Comparison of ENCODE assay signal across 19 cellular contexts in the genomic region with DNA sequence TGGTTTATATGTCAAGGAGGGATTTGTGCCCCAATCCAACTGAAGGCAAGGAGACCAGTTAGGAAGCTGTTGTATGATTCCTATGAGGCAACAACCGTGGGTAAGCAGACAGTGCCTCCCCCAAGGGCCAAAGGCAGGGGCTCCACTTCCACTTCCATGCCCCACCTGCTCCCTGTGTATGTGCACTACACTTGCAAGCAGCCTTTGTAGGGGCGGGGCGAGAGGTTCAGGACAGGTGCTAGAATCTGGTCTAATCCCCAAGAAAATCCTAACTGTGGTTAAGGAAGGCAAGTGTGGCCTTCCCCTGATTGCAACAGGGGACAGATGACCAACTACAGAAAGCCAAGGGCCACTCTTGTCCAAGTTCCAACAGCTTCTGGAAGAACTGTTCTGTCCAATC. TPM values are rescaled to one million over a fixed set of nuclear protein-coding genes. Genes with fewer than 3 reads are reported as not detected.
DNase-seq lines count a peak whose midpoint lies in the region; ATAC-seq, FAIRE-seq and TF ChIP-seq lines count a peak whose summit lies in the region.
"Had no signal": no experiment of that assay in that cellular context is flagged by ENCODE, and none has a peak within 500 bp of the region (broad histone marks: within the 10 kb centered on the region; RNA-seq: fewer than 3 reads in every experiment).

No MANE protein-coding gene starts in this region.

- H3K9me3 Mint-ChIP-seq in activated naive CD4-positive, alpha-beta T cell treated with anti-CD3 and anti-CD28 coated beads, Interleukin-2, amount 50 U/mL, for 72 hours: no peaks in the 10 kb centered on the region

- H3K36me3 ChIP-seq in OCI-LY1 (ENCODE audit: insufficient read depth, low read length) (no peaks in the 10 kb centered on the region), keratinocyte (ENCODE audit: control insufficient read depth in 2 of 2, extremely low read depth in 1 of 2, insufficient read depth in 2 of 2, low read length in 2 of 2) (peaks cover 17 to 28% of the 10 kb centered on the region in 2 experiments), smooth muscle cell (ENCODE audit: low read depth) (no peaks in the 10 kb centered on the region)
- H3K36me3 ChIP-seq: uterus had no signal

- no peaks in the 10 kb centered on the region for H3K27me3 ChIP-seq in OCI-LY1 (ENCODE audit: insufficient read depth, low read length)
- H3K27me3 ChIP-seq in keratinocyte (ENCODE audit: control insufficient read depth, extremely low read depth, insufficient read depth, low read length): no peaks in the 10 kb centered on the region
- no peaks in the 10 kb centered on the region for H3K27me3 ChIP-seq in smooth muscle cell (ENCODE audit: low read depth)
- H3K27me3 ChIP-seq: dorsolateral prefrontal cortex, pancreas, uterus had no signal

- H3K9ac ChIP-seq in OCI-LY1 (ENCODE audit: low read length): no peak overlapping the region
- no peak overlapping the region for H3K9ac ChIP-seq in keratinocyte (ENCODE audit: control insufficient read depth, extremely low read depth, insufficient read depth, low read length)
- no peak overlapping the region for H3K9ac ChIP-seq in smooth muscle cell (ENCODE audit: low read depth)

- H3K4me3 ChIP-seq in OCI-LY1 (ENCODE audit: low read depth, low read length, poor library complexity, severe bottlenecking) (no peak overlapping the region), keratinocyte (ENCODE audit: control insufficient read depth in 2 of 3, extremely low read depth in 1 of 3, insufficient read depth in 2 of 3, low read depth in 1 of 3, low read length in 3 of 3) (no peak overlapping the region), smooth muscle cell (no peak overlapping the region)
- H3K4me3 ChIP-seq: dorsolateral prefrontal cortex, pancreas, uterus had no signal

- H3K9me2 ChIP-seq in OCI-LY1 (ENCODE audit: low read depth, low read length): no peaks in the 10 kb centered on the region

- no peak for ATAC-seq in activated naive CD4-positive, alpha-beta T cell treated with anti-CD3 and anti-CD28 coated beads, Interleukin-2, amount 50 U/mL, for 72 hours

- FAIRE-seq in keratinocyte (lab: Jason Lieb, UNC) (no peak), GM19239 (lab: Jason Lieb, UNC) (no peak)
- FAIRE-seq: G401.6, pancreas had no signal

- H3K9me3 ChIP-seq in OCI-LY1 (ENCODE audit: low read length): no peaks in the 10 kb centered on the region
- no peaks in the 10 kb centered on the region for H3K9me3 ChIP-seq in keratinocyte (ENCODE audit: control insufficient read depth, low read depth, low read length)
- H3K9me3 ChIP-seq in smooth muscle cell (replicated peaks; ENCODE audit: low read depth): no peaks in the 10 kb centered on the region
- H3K9me3 ChIP-seq: pancreas, uterus had no signal

- H3K27ac ChIP-seq in OCI-LY1 (ENCODE audit: low read depth, low read length, poor library complexity, severe bottlenecking): peak overlapping the region; percentile 15
- peak overlapping the region; percentile 19 for H3K27ac ChIP-seq in keratinocyte (ENCODE audit: control insufficient read depth, insufficient read depth, low read length)
- H3K27ac ChIP-seq in smooth muscle cell (ENCODE audit: low read depth): peak overlapping the region; percentile 67
- H3K27ac ChIP-seq: pancreas had no signal

- TF ChIP-seq CTCF in OCI-LY1 (IDR thresholded peaks at IDR 0.05; ENCODE audit: low read length) (no peak), keratinocyte (optimal IDR thresholded peaks at IDR 0.05 in 1 of 3, IDR thresholded peaks at IDR 0.05 in 1 of 3, conservative IDR thresholded peaks at IDR 0.05 in 1 of 3; ENCODE audit: extremely low read depth in 1 of 3, insufficient read depth in 2 of 3, low read length in 3 of 3) (no peak), smooth muscle cell (IDR thresholded peaks at IDR 0.05; ENCODE audit: borderline replicate concordance, insufficient read depth, poor library complexity, severe bottlenecking) (no peak)

- H3K4me2 ChIP-seq in OCI-LY1 (ENCODE audit: low read length) (no peak overlapping the region), keratinocyte (ENCODE audit: control insufficient read depth, extremely low read depth, insufficient read depth, low read depth, low read length) (peak overlapping the region; percentile 23), smooth muscle cell (peak overlapping the region; percentile 62)

- no peak for DNase-seq in activated naive CD4-positive, alpha-beta T cell treated with anti-CD3 and anti-CD28 coated beads, Interleukin-2, amount 50 U/mL, for 72 hours (ENCODE audit: low spot score in 2 of 2)
- no peak for DNase-seq in activated naive CD4-positive, alpha-beta T cell (lab: John Stamatoyannopoulos, UW)
- no peak for DNase-seq in keratinocyte (ENCODE audit: low read depth, low spot score)
- DNase-seq in smooth muscle cell (lab: John Stamatoyannopoulos, UW; ENCODE audit: unreplicated experiment): no peak
- no peak for DNase-seq in COLO668 (lab: John Stamatoyannopoulos, UW; ENCODE audit: unreplicated experiment)
- no peak for DNase-seq in GM19239 (ENCODE audit: insufficient read length, low spot score)
- DNase-seq in putamen (ENCODE audit: low spot score): no peak
- DNase-seq: activated CD4-positive, CD25-positive, alpha-beta regulatory T cell; activated naive CD4-positive, alpha-beta T cell treated with Interleukin-2 at 50 U/mL for 16 hours; islet precursor cell; NCI-H1694; pancreas; SHP77; stimulated activated CD4-positive, alpha-beta T cell treated with anti-CD3 and anti-CD28 coated beads, Interleukin-12 subunit alpha, Interleukin-12 subunit beta, amount 100 ng/mL, for 4 hours; T-helper 1 cell; uterus had no signal

- 79% methylated on average over 3 of the region's 3 CpGs for WGBS in smooth muscle cell (ENCODE audit: low lambda C conversion rate)

- no peak overlapping the region for H2AFZ ChIP-seq in OCI-LY1 (ENCODE audit: low read length)
- no peak overlapping the region for H2AFZ ChIP-seq in keratinocyte (ENCODE audit: control insufficient read depth, low read length)
- no peak overlapping the region for H2AFZ ChIP-seq in smooth muscle cell (ENCODE audit: low read depth)

- H3F3A ChIP-seq in OCI-LY1 (ENCODE audit: insufficient read depth, low read length) (no peaks in the 10 kb centered on the region), smooth muscle cell (ENCODE audit: low read depth) (peaks cover 7% of the 10 kb centered on the region)

- H3K36me3 Mint-ChIP-seq in activated naive CD4-positive, alpha-beta T cell treated with anti-CD3 and anti-CD28 coated beads, Interleukin-2, amount 50 U/mL, for 72 hours: peaks cover 7 to 29% of the 10 kb centered on the region in 2 donors

- dilution Hi-C loops in keratinocyte (cut with MboI; ENCODE audit: extremely low pct_ligation_motif_present, low sequenced_read_pairs): no loop called here

- peaks cover 3% of the 10 kb centered on the region for H3K9me1 ChIP-seq in keratinocyte (ENCODE audit: control insufficient read depth, extremely low read depth, insufficient read depth, low read length)

- peak overlapping the region; percentile 16 to 41 for H3K27ac Mint-ChIP-seq in activated naive CD4-positive, alpha-beta T cell treated with anti-CD3 and anti-CD28 coated beads, Interleukin-2, amount 50 U/mL, for 72 hours

- no peaks in the 10 kb centered on the region for H3K79me2 ChIP-seq in OCI-LY1 (ENCODE audit: insufficient read depth, low read length)
- peaks cover 54% of the 10 kb centered on the region for H3K79me2 ChIP-seq in keratinocyte (ENCODE audit: control insufficient read depth, insufficient read depth, low read length)
- peaks cover 41% of the 10 kb centered on the region for H3K79me2 ChIP-seq in smooth muscle cell (ENCODE audit: low read depth)

- H4K20me1 ChIP-seq in OCI-LY1 (ENCODE audit: insufficient read depth, low read length) (no peaks in the 10 kb centered on the region), keratinocyte (ENCODE audit: control insufficient read depth, extremely low read depth, insufficient read depth, low read length) (no peaks in the 10 kb centered on the region), smooth muscle cell (ENCODE audit: low read depth) (peaks cover 41% of the 10 kb centered on the region)

- peaks cover 28% of the 10 kb centered on the region for H3K4me1 ChIP-seq in OCI-LY1 (ENCODE audit: insufficient read depth, low read length, severe bottlenecking)
- peaks cover 26% of the 10 kb centered on the region for H3K4me1 ChIP-seq in keratinocyte (ENCODE audit: control insufficient read depth, extremely low read depth, insufficient read depth, low read length)
- H3K4me1 ChIP-seq in smooth muscle cell (ENCODE audit: low read depth): peaks cover 14% of the 10 kb centered on the region

RNA-seq across cellular contexts. Expression of a gene that starts 41.7 kb away (rescaled TPM):
- 10 to 100 TPM; 47.8 to 49.2 TPM for total RNA-seq in activated naive CD4-positive, alpha-beta T cell treated with anti-CD3 and anti-CD28 coated beads, Interleukin-2, amount 50 U/mL, for 72 hours
- polyA plus RNA-seq in keratinocyte (54.3 to 82.9 TPM (median 55.1 TPM) in 3 replicates), smooth muscle cell (49.2 and 49.3 TPM in 2 replicates)
- 9.5 TPM for polyA plus RNA-seq in keratinocyte (2011; ENCODE audit: low read depth)
- polyA plus RNA-seq in keratinocyte (2011; cell fraction: cytosol; rRNA removed): 57.6 and 65.9 TPM in 2 replicates
- polyA plus RNA-seq in keratinocyte (2011; cell fraction: nucleus; rRNA removed): 114 and 120 TPM in 2 replicates
- 60.2 and 84.0 TPM in 2 replicates for polyA plus RNA-seq in keratinocyte (2012; ENCODE audit: low replicate concordance)
- 112 to 184 TPM (median 118 TPM) in 3 replicates for polyA minus RNA-seq in keratinocyte
- 89.8 TPM for polyA minus RNA-seq in keratinocyte (2011; cell fraction: cytosol; rRNA and poly(A)+ RNA removed)
- polyA minus RNA-seq in keratinocyte (2011; cell fraction: nucleus; rRNA and poly(A)+ RNA removed): 109 and 160 TPM in 2 replicates
- 46.9 and 56.3 TPM in 2 replicates for total RNA-seq in smooth muscle cell

RNA-seq across cellular contexts. Expression of a gene that starts 49.0 kb away (rescaled TPM):
- 10 to 100 TPM; 26.1 to 28.9 TPM for total RNA-seq in activated naive CD4-positive, alpha-beta T cell treated with anti-CD3 and anti-CD28 coated beads, Interleukin-2, amount 50 U/mL, for 72 hours
- polyA plus RNA-seq in keratinocyte (15.3 to 20.3 TPM (median 16.1 TPM) in 3 replicates), smooth muscle cell (13.7 and 15.1 TPM in 2 replicates)
- 7.8 TPM for polyA plus RNA-seq in keratinocyte (2011; ENCODE audit: low read depth)
- 9.3 and 15.7 TPM in 2 replicates for polyA plus RNA-seq in keratinocyte (2011; cell fraction: cytosol; rRNA removed)
- 13.8 and 15.0 TPM in 2 replicates for polyA plus RNA-seq in keratinocyte (2011; cell fraction: nucleus; rRNA removed)
- 16.0 and 16.5 TPM in 2 replicates for polyA plus RNA-seq in keratinocyte (2012; ENCODE audit: low replicate concordance)
- polyA minus RNA-seq in keratinocyte: 5.8 to 24.4 TPM (median 16.5 TPM) in 3 replicates
- 14.0 TPM for polyA minus RNA-seq in keratinocyte (2011; cell fraction: cytosol; rRNA and poly(A)+ RNA removed)
- 9.9 and 17.8 TPM in 2 replicates for polyA minus RNA-seq in keratinocyte (2011; cell fraction: nucleus; rRNA and poly(A)+ RNA removed)
- total RNA-seq in smooth muscle cell: 17.4 and 18.8 TPM in 2 replicates

Comparison
In these comparisons a context has a peak if more than half of its experiments do, and no peak if none do; other contexts are left out.
1. H3K27ac ChIP-seq: peak in every context shown above with its lines; median percentile 67 in smooth muscle cell; 19 in keratinocyte; 15 in OCI-LY1.